In the genomic region with DNA sequence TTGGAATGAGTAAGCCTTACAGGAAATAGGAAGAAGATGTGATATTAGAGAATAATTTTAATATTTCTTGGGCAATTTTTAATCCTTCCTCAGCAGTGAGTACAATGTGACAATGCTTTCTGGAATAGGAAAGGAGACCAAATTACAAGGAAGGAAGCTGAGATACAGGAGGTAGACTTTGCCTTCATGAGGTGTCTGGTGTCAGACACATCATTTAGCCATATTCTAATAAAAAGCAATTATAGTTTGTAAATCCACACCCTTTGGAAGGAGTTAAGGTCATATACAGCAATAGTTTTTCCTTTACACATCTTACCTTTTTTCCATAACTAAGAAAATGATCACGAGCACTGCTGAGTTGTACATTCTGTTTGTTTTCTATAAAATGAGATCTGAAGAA, we compare ENCODE assay signal across 34 cellular contexts.
"Had no signal": no experiment of that assay in that cellular context is flagged by ENCODE, and none has a peak within 500 bp of the region (broad histone marks: within the 10 kb centered on the region; RNA-seq: fewer than 3 reads in every experiment).

No MANE protein-coding gene starts in this region.

- H3K4me3 ChIP-seq: MG63 had no signal

- H3K9ac ChIP-seq: KMS-11 had no signal

- H3K27ac ChIP-seq: KMS-11 had no signal

- H3K4me2 ChIP-seq: KMS-11 had no signal

- H3K36me3 ChIP-seq: MG63 had no signal

- DNase-seq: Karpas-422, Kasumi-1, KG1, MG63, MM.1S, MV-4-11, NCI-H1048, NCI-H1092, NCI-H1092 treated with DMSO at 0.1 percent for 48 hours, NCI-H1105, NCI-H1105 treated with DMSO at 0.1 percent for 48 hours, NCI-H1417, NCI-H1417 treated with DMSO at 0.1 percent for 48 hours, NCI-H1436, NCI-H1436 treated with DMSO at 0.1 percent for 48 hours, NCI-H146, NCI-H1694, NCI-H1694 treated with DMSO at 0.1 percent for 48 hours, NCI-H187, NCI-H187 treated with DMSO at 0.1 percent for 48 hours, NCI-H1930, NCI-H2029, NCI-H2029 treated with DMSO at 0.1 percent for 48 hours, NCI-H2081, NCI-H2081 treated with DMSO at 0.1 percent for 48 hours, NCI-H2107, NCI-H2171, NCI-H2171 treated with DMSO at 0.1 percent for 48 hours, NCI-H2227 treated with DMSO at 0.1 percent for 48 hours, NCI-H226, NCI-H345, NCI-H446, NCI-H446 treated with DMSO at 0.1 percent for 48 hours had no signal

- H3K9me3 ChIP-seq: MG63 had no signal
